8 cellular contexts compared by ENCODE assay signal in the genomic region with DNA sequence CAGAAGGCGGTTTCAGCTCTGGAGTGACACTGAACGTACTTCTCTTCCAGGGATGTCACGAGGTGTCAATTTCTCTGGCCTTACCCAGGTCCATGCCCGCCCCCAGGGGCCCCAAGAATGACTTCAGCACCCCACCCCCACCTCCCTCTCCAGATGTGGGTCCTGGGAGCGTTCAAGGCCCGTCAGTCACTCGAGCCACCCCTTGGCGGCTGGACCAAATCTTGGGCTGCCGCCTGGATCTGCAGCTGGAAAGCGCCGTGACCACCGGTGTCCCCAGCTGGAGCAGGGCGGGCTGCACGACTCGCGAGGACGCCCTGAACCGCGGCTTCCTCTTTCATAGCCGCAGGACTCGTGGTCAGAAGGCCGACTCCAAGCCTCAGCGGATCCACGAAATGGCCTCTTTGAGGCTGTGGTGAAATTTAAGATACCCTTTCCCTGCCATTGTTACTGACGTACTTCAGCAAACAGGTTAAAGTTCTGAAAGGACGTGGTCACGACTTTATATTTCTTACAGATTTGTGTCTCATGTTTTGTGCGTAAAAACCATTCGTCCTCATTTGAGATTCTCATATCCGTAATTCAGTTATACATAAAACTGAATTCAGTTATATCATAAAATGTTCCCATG. TPM values are rescaled to one million over a fixed set of nuclear protein-coding genes. Genes with fewer than 3 reads are reported as not detected.
A peak's percentile ranks its signal among the peaks of the same experiment; 100 is the strongest.
DNase-seq lines count a peak whose midpoint lies in the region; ATAC-seq and TF ChIP-seq lines count a peak whose summit lies in the region.

No MANE protein-coding gene starts in this region.

- intact Hi-C loops in tibial artery (cut with DNase I; ENCODE audit: low total_unique reads): loop anchor here (10.0 kb wide), 1 partner anchor 207 kb away; no protein-coding TSS in a partner anchor

- H3K4me1 ChIP-seq in tibial artery: peaks cover 0 to 15% (median 8%) of the 10 kb centered on the region in 4 donors

- H3K4me3 Mint-ChIP-seq in activated naive CD8-positive, alpha-beta T cell: peak overlapping the region; percentile 95

- DNase-seq in Daoy (ENCODE audit: low read depth): peak; percentile 74
- peak; percentile 83 for DNase-seq in KG1 (lab: John Stamatoyannopoulos, UW)
- DNase-seq in SK-MEL-5 (ENCODE audit: low read depth, low spot score): peak; percentile 66
- DNase-seq in glomerular visceral epithelial cell (ENCODE audit: extremely low spot score): peak; percentile 60
- DNase-seq in non-pigmented ciliary epithelial cell (ENCODE audit: low read depth): peak; percentile 8
- DNase-seq in tibial artery: peak; percentile 73 to 89

- in situ Hi-C loops in SK-MEL-5 (cut with HindIII; ENCODE audit: low pct_unique_long_range_greater_than_20kb, low sequenced_read_pairs): no loop called here

- H3K27ac Mint-ChIP-seq in activated naive CD8-positive, alpha-beta T cell: peak overlapping the region; percentile 80

- no peaks in the 10 kb centered on the region for H3K27me3 Mint-ChIP-seq in activated naive CD8-positive, alpha-beta T cell

- no peaks in the 10 kb centered on the region for H3K9me3 ChIP-seq in tibial artery

- H3K27ac ChIP-seq in tibial artery: peak overlapping the region; percentile 91 to 96

- H3K36me3 ChIP-seq in tibial artery: peaks cover 6 to 13% (median 7%) of the 10 kb centered on the region in 3 donors

- peak; percentile 50 for ATAC-seq in GM21825 (IDR thresholded peaks at IDR 0.05; ENCODE audit: unreplicated experiment)

- H3K27me3 ChIP-seq in tibial artery: no peaks in the 10 kb centered on the region

- H3K9me3 Mint-ChIP-seq in activated naive CD8-positive, alpha-beta T cell (ENCODE audit: low read depth): peaks cover 2% of the 10 kb centered on the region

- peaks cover 33% of the 10 kb centered on the region for H3K4me1 Mint-ChIP-seq in activated naive CD8-positive, alpha-beta T cell (ENCODE audit: low read depth)

- TF ChIP-seq CTCF in tibial artery (IDR thresholded peaks at IDR 0.05): no peak

- peak overlapping the region; percentile 73 to 74 for H3K4me3 ChIP-seq in tibial artery

- peaks cover 8% of the 10 kb centered on the region for H3K36me3 Mint-ChIP-seq in activated naive CD8-positive, alpha-beta T cell

RNA-seq across cellular contexts. Expression of a gene that starts 29.3 kb away (rescaled TPM):
- 5.0 and 5.4 TPM in 2 replicates for total RNA-seq in Daoy (2014; rRNA removed; shearing (Covaris generic))
- total RNA-seq in SK-MEL-5 (2014; rRNA removed; shearing (Covaris generic)): 15.0 and 15.7 TPM in 2 replicates
- 9.9 and 11.6 TPM in 2 replicates for polyA plus RNA-seq in SK-MEL-5 (2015; cell fraction: cytosol; rRNA removed)
- polyA plus RNA-seq in SK-MEL-5 (2015; cell fraction: nucleus; rRNA removed): 27.0 and 33.1 TPM in 2 replicates

Comparison
In these comparisons a context has a peak if more than half of its experiments do, and no peak if none do; other contexts are left out.
1. Peak in every context shown above with its lines: DNase-seq, ATAC-seq, H3K4me3 ChIP-seq and H3K27ac ChIP-seq.
2. DNase-seq: peak in every context shown above with its lines; median percentile 83 in KG1; 81 in tibial artery; 74 in Daoy; 66 in SK-MEL-5; 60 in glomerular visceral epithelial cell; 8 in non-pigmented ciliary epithelial cell.